ENCODE assay signal across 10 cellular contexts in the genomic region with DNA sequence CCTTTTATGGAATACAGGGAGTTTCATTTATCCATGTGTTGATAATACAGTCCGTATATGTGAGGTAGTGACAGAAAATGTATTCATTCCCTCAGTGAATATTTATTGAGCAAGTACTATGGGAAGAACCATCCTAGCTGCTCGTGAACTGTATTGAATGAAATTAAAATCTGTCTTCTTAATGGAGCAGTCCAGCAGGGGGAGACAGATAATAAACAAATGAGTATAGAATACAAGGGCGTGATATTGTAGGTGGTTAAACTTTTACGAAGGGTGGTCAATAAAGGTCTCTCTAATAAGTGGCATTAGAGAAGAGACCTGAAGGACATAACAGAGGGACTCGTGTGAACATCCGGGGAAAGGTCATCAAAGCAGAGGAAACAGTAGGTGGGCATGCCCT.
DNase-seq lines count a peak whose midpoint lies in the region; ATAC-seq and TF ChIP-seq lines count a peak whose summit lies in the region.
"Had no signal": no experiment of that assay in that cellular context is flagged by ENCODE, and none has a peak within 500 bp of the region (broad histone marks: within the 10 kb centered on the region; RNA-seq: fewer than 3 reads in every experiment).

No MANE protein-coding gene starts in this region.

- DNase-seq in EH (ENCODE audit: low read depth) (peak; percentile 46), adipocyte (ENCODE audit: low read depth) (peak; percentile 57), right lobe of liver (no peak), GF-D8 (lab: John Stamatoyannopoulos, UW) (no peak), SK-N-DZ (ENCODE audit: low spot score) (no peak), GDM1 (lab: John Stamatoyannopoulos, UW) (no peak)
- DNase-seq in stimulated activated CD4-positive, alpha-beta T cell treated with anti-CD3 and anti-CD28 coated beads, Interleukin-2, amount 100 ng/mL, for 24 hours: no peak
- DNase-seq: activated CD4-positive, CD25-positive, alpha-beta regulatory T cell had no signal

- H3K9ac ChIP-seq in adipocyte (ENCODE audit: low read length): no peak overlapping the region

- no peak for TF ChIP-seq CTCF in HEK293 (tag by site-specific recombination; IDR thresholded peaks at IDR 0.05)
- TF ChIP-seq CTCF in right lobe of liver (IDR thresholded peaks at IDR 0.05): peak; percentile 26 to 42 (median 26)

- no peaks in the 10 kb centered on the region for H3K36me3 ChIP-seq in HEK293 (ENCODE audit: control insufficient read depth in 2 of 2, insufficient read depth in 1 of 2, low read length in 2 of 2)
- H3K36me3 ChIP-seq in adipocyte (ENCODE audit: control insufficient read depth, insufficient read depth, low read length, severe bottlenecking): no peaks in the 10 kb centered on the region
- H3K36me3 ChIP-seq in right lobe of liver: no peaks in the 10 kb centered on the region

- CTCF ChIA-PET in HEK293 (lab: Yijun Ruan, JAX): interaction anchor here (0.6 to 0.7 kb wide), 5 partner anchors 39 to 486 kb away, joined by 3 to 4 read pairs (median 3); no protein-coding TSS in a partner anchor

- WGBS in right lobe of liver (ENCODE audit: insufficient coverage, low coverage, low lambda C conversion rate, missing lambda C conversion rate): 45% methylated on average over 6 of the region's 6 CpGs

- H3K4me3 ChIP-seq in HEK293 (ENCODE audit: low read depth, low read length) (no peak overlapping the region), adipocyte (ENCODE audit: low read length) (no peak overlapping the region), right lobe of liver (no peak overlapping the region)
- H3K4me3 ChIP-seq: mucosa of descending colon had no signal

- POLR2A ChIA-PET in HEK293 (lab: Yijun Ruan, JAX): no interaction called here

- H3K27me3 ChIP-seq in adipocyte (replicated peaks; ENCODE audit: control insufficient read depth, insufficient read depth, low read length) (no peaks in the 10 kb centered on the region), right lobe of liver (no peaks in the 10 kb centered on the region)

- ATAC-seq in right lobe of liver: peak in 1 of 4 donors; percentile 25
- ATAC-seq: mucosa of descending colon had no signal

- H3K9me3 ChIP-seq in HEK293 (ENCODE audit: control insufficient read depth, insufficient read depth, low read depth, low read length) (no peaks in the 10 kb centered on the region), adipocyte (ENCODE audit: control insufficient read depth, low read length) (no peaks in the 10 kb centered on the region), right lobe of liver (no peaks in the 10 kb centered on the region)
- H3K9me3 ChIP-seq: mucosa of descending colon had no signal

- H3K4me1 ChIP-seq in HEK293 (ENCODE audit: control insufficient read depth, insufficient read depth, low read length): no peaks in the 10 kb centered on the region
- H3K4me1 ChIP-seq in adipocyte (ENCODE audit: control insufficient read depth, insufficient read depth, low read length): peaks cover 6% of the 10 kb centered on the region
- H3K4me1 ChIP-seq in right lobe of liver: no peaks in the 10 kb centered on the region

- intact Hi-C loops in right lobe of liver (cut with DNase I): no loop called here

- H3K27ac ChIP-seq in HEK293 (ENCODE audit: extremely low read depth, low read depth, low read length) (no peak overlapping the region), right lobe of liver (no peak overlapping the region)

- TF ChIP-seq POLR2A in right lobe of liver (IDR thresholded peaks at IDR 0.05): no peak

TF ChIP-seq in HEK293, 187 proteins besides CTCF, POLR2A, EP300 and RAD21:
- no peak for TF ChIP-seq ZNF391 (tag by site-specific recombination; IDR thresholded peaks at IDR 0.05; ENCODE audit: borderline replicate concordance, low read depth)
- no peak for TF ChIP-seq ZNF544 (tag by site-specific recombination; IDR thresholded peaks at IDR 0.05)
- TF ChIP-seq ZNF654 (tag by site-specific recombination; IDR thresholded peaks at IDR 0.05; ENCODE audit: low read depth): peak; percentile 25
- no peak for TF ChIP-seq SETDB1 (IDR thresholded peaks at IDR 0.05; ENCODE audit: insufficient read length, low read length)
TF ChIP-seq in HEK293: peak in this region for 1.

Comparison
In these comparisons a context has a peak if more than half of its experiments do, and no peak if none do; other contexts are left out.
1. DNase-seq: peak in EH (single experiment) and adipocyte (single experiment); none in right lobe of liver (0 of 3), stimulated activated CD4-positive, alpha-beta T cell treated with anti-CD3 and anti-CD28 coated beads, Interleukin-2, amount 100 ng/mL, for 24 hours (0 of 2), GF-D8 (single experiment), SK-N-DZ (single experiment) and GDM1 (single experiment).